ENCODE assay signal across 17 cellular contexts in the genomic region with DNA sequence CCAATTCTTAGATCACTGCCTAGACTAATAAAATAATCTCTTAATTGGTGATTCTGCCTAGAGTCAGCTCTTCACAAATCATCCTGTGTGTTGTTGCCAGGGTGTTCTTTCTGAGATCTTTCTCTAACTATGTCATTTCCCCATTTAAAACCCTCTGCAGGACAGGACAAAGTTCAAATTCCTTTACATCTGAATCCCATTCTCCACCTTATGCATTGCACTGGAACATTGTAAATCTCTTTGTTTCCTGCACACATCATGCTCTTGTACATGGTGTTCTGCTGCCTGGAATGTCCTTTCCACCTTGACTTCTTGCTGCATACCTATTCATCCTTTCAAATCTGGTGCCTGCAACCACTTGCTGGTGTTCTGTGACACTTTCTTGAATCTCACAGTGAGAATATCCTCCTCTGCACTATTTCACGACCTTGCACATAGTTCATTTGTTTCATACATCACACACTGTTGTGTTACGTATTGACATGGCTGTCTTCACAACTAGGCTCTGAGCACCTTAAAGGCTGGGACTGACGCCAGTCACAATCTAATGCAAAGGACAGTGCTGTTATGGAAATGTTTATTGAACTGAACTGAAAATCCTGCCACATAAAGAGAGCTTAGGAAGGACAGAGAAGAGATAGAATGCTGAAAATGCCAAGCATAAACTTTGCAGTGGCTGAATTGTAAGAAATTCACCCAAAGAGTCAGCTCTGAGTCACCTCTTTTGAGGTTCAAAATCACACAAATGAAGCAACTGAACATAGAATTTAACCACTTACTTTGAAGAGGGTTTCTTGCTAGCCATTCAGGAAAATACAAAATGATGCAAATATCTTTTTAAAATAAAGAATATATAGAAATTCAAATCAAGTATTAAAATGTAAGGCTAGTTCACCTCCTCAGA. TPM values are rescaled to one million over a fixed set of nuclear protein-coding genes. Genes with fewer than 3 reads are reported as not detected.
DNase-seq lines count a peak whose midpoint lies in the region; FAIRE-seq and TF ChIP-seq lines count a peak whose summit lies in the region.
"Had no signal": no experiment of that assay in that cellular context is flagged by ENCODE, and none has a peak within 500 bp of the region (broad histone marks: within the 10 kb centered on the region; RNA-seq: fewer than 3 reads in every experiment).

No MANE protein-coding gene starts in this region.

- no peaks in the 10 kb centered on the region for H4K20me1 ChIP-seq in endothelial cell of umbilical vein (replicated peaks; ENCODE audit: control insufficient read depth, extremely low read depth, insufficient read depth, low read length)
- H4K20me1 ChIP-seq: BLaER1 treated with 17β-estradiol and CSF1 and Interleukin-3, amounts not matched to agents 10 nM and 100 nM had no signal

- peak; percentile 30 for DNase-seq in AG20443 (ENCODE audit: low spot score)
- no peak for DNase-seq in endothelial cell of umbilical vein (ENCODE audit: low read depth, low spot score)
- DNase-seq in lung microvascular endothelial cell (ENCODE audit: low read depth in 2 of 2): peak; percentile 16 to 35
- no peak for DNase-seq in stimulated activated naive CD4-positive, alpha-beta T cell treated with Interleukin-2 at 50 U/mL for 16 hours (lab: John Stamatoyannopoulos, UW)
- no peak for DNase-seq in posterior cingulate gyrus
- DNase-seq in cortex of kidney (lab: John Stamatoyannopoulos, UW): no peak
- DNase-seq in activated naive CD4-positive, alpha-beta T cell treated with anti-CD3 and anti-CD28 coated beads for 36 hours: no peak
- DNase-seq: foreskin melanocyte; retina; stimulated activated naive CD4-positive, alpha-beta T cell had no signal

- peak overlapping the region in 2 of 3 donors; percentile 6 to 67 for H3K27ac Mint-ChIP-seq in IgD-negative memory B cell
- no peak overlapping the region for H3K27ac Mint-ChIP-seq in activated naive CD4-positive, alpha-beta T cell treated with anti-CD3 and anti-CD28 coated beads for 36 hours
- H3K27ac Mint-ChIP-seq: activated naive CD4-positive, alpha-beta T cell treated with anti-CD3 and anti-CD28 coated beads, Interleukin-2, amount 50 U/mL, for 72 hours had no signal

- no peaks in the 10 kb centered on the region for H3K4me1 ChIP-seq in endothelial cell of umbilical vein (ENCODE audit: control insufficient read depth, extremely low read depth, insufficient read depth, low read length)
- H3K4me1 ChIP-seq: vagina had no signal

- no peaks in the 10 kb centered on the region for H3K9me1 ChIP-seq in endothelial cell of umbilical vein (replicated peaks; ENCODE audit: control insufficient read depth, extremely low read depth, insufficient read depth, low read length)

- H3K9me3 ChIP-seq in endothelial cell of umbilical vein (replicated peaks; ENCODE audit: control insufficient read depth, insufficient read depth, low read length): no peaks in the 10 kb centered on the region
- H3K9me3 ChIP-seq: BLaER1 treated with 17β-estradiol and CSF1 and Interleukin-3, amounts not matched to agents 10 nM and 100 nM; vagina had no signal

- intact Hi-C loops in endothelial cell of umbilical vein (cut with micrococcal nuclease): no loop called here
- intact Hi-C loops in posterior cingulate gyrus (cut with DNase I): no loop called here
- intact Hi-C loops in activated naive CD4-positive, alpha-beta T cell treated with anti-CD3 and anti-CD28 coated beads for 36 hours (cut with micrococcal nuclease): no loop called here

- no peak overlapping the region for H3K4me3 Mint-ChIP-seq in IgD-negative memory B cell
- no peak overlapping the region for H3K4me3 Mint-ChIP-seq in activated naive CD4-positive, alpha-beta T cell treated with anti-CD3 and anti-CD28 coated beads for 36 hours

- H3K27me3 ChIP-seq in endothelial cell of umbilical vein (ENCODE audit: control insufficient read depth in 2 of 2, insufficient read depth in 2 of 2, low read length in 2 of 2): no peaks in the 10 kb centered on the region
- H3K27me3 ChIP-seq: BLaER1 treated with 17β-estradiol and CSF1 and Interleukin-3, amounts not matched to agents 10 nM and 100 nM; vagina had no signal

- TF ChIP-seq CTCF in endothelial cell of umbilical vein (IDR thresholded peaks at IDR 0.05; ENCODE audit: extremely low read depth in 1 of 2, insufficient read depth in 1 of 2, low read depth in 1 of 2, low read length in 2 of 2): no peak

- no peaks in the 10 kb centered on the region for H3K9me3 Mint-ChIP-seq in IgD-negative memory B cell
- H3K9me3 Mint-ChIP-seq in activated naive CD4-positive, alpha-beta T cell treated with anti-CD3 and anti-CD28 coated beads for 36 hours: no peaks in the 10 kb centered on the region
- H3K9me3 Mint-ChIP-seq: activated naive CD4-positive, alpha-beta T cell treated with anti-CD3 and anti-CD28 coated beads, Interleukin-2, amount 50 U/mL, for 72 hours had no signal

- no peak overlapping the region for H2AFZ ChIP-seq in endothelial cell of umbilical vein (ENCODE audit: low read depth, low read length)

- H3K27ac ChIP-seq in endothelial cell of umbilical vein (ENCODE audit: insufficient read depth, low read depth, low read length): no peak overlapping the region
- H3K27ac ChIP-seq: BLaER1 treated with 17β-estradiol and CSF1 and Interleukin-3, amounts not matched to agents 10 nM and 100 nM; HL-60; SK-N-MC; vagina had no signal

- no peaks in the 10 kb centered on the region for H3K36me3 Mint-ChIP-seq in IgD-negative memory B cell
- H3K36me3 Mint-ChIP-seq in activated naive CD4-positive, alpha-beta T cell treated with anti-CD3 and anti-CD28 coated beads for 36 hours (ENCODE audit: low read depth): no peaks in the 10 kb centered on the region
- H3K36me3 Mint-ChIP-seq: activated naive CD4-positive, alpha-beta T cell treated with anti-CD3 and anti-CD28 coated beads, Interleukin-2, amount 50 U/mL, for 72 hours had no signal

- H3K79me2 ChIP-seq in endothelial cell of umbilical vein (ENCODE audit: control insufficient read depth, insufficient read depth, low read length): no peaks in the 10 kb centered on the region

- H3K27me3 Mint-ChIP-seq in IgD-negative memory B cell: no peaks in the 10 kb centered on the region
- no peaks in the 10 kb centered on the region for H3K27me3 Mint-ChIP-seq in activated naive CD4-positive, alpha-beta T cell treated with anti-CD3 and anti-CD28 coated beads for 36 hours (ENCODE audit: low read depth)

- H3K4me3 ChIP-seq in endothelial cell of umbilical vein (replicated peaks in 1 of 3; ENCODE audit: insufficient read depth in 1 of 3, low read depth in 1 of 3, low read length in 3 of 3): no peak overlapping the region
- H3K4me3 ChIP-seq: BLaER1 treated with 17β-estradiol and CSF1 and Interleukin-3, amounts not matched to agents 10 nM and 100 nM; SK-N-MC; vagina had no signal

- dilution Hi-C loops in endothelial cell of umbilical vein (cut with MboI; ENCODE audit: extremely low pct_ligation_motif_present, low sequenced_read_pairs): no loop called here

- FAIRE-seq in endothelial cell of umbilical vein (lab: Jason Lieb, UNC): peak; percentile 38
- FAIRE-seq: H1 had no signal

- CTCF ChIA-PET in endothelial cell of umbilical vein (lab: Charles Lee): interaction anchor here (1.1 to 1.5 kb wide), 2 partner anchors 27 to 196 kb away, joined by 4 to 5 read pairs; no protein-coding TSS in a partner anchor
- CTCF ChIA-PET in activated naive CD4-positive, alpha-beta T cell treated with anti-CD3 and anti-CD28 coated beads for 36 hours (lab: Charles Lee): interaction anchor here (0.6 kb wide), 1 partner anchor 22 kb away, joined by 3 read pairs; no protein-coding TSS in a partner anchor

- BruUV-seq in endothelial cell of umbilical vein (replicated peaks; lab: Mats Ljungman, UMichigan): no TSS peak

- no peak overlapping the region for H3K9ac ChIP-seq in endothelial cell of umbilical vein (replicated peaks; ENCODE audit: extremely low read depth, insufficient read depth, low read length)
- H3K9ac ChIP-seq: BLaER1 treated with 17β-estradiol and CSF1 and Interleukin-3, amounts not matched to agents 10 nM and 100 nM had no signal

- H3K36me3 ChIP-seq in endothelial cell of umbilical vein (ENCODE audit: control insufficient read depth in 2 of 2, extremely low read depth in 1 of 2, insufficient read depth in 2 of 2, low read length in 2 of 2): no peaks in the 10 kb centered on the region
- H3K36me3 ChIP-seq: BLaER1 treated with 17β-estradiol and CSF1 and Interleukin-3, amounts not matched to agents 10 nM and 100 nM; vagina had no signal

- TF ChIP-seq POLR2A in endothelial cell of umbilical vein (IDR thresholded peaks at IDR 0.05; ENCODE audit: low read depth, low read length): no peak

- POLR2A ChIA-PET in endothelial cell of umbilical vein (lab: Charles Lee): no interaction called here

- H3K4me2 ChIP-seq in endothelial cell of umbilical vein (ENCODE audit: insufficient read depth, low read length): no peak overlapping the region
- H3K4me2 ChIP-seq: BLaER1 treated with 17β-estradiol and CSF1 and Interleukin-3, amounts not matched to agents 10 nM and 100 nM had no signal

- peaks cover 0 to 2% (median 0%) of the 10 kb centered on the region in 3 donors for H3K4me1 Mint-ChIP-seq in IgD-negative memory B cell
- H3K4me1 Mint-ChIP-seq in activated naive CD4-positive, alpha-beta T cell treated with anti-CD3 and anti-CD28 coated beads for 36 hours (ENCODE audit: low read depth): no peaks in the 10 kb centered on the region

RNA-seq across cellular contexts. Expression of a gene that starts 26.4 kb away (rescaled TPM):
- polyA plus RNA-seq in IgD-negative memory B cell: 189 TPM
- total RNA-seq in endothelial cell of umbilical vein: 15.1 and 15.4 TPM in 2 replicates
- polyA plus RNA-seq in endothelial cell of umbilical vein: 9.6 and 12.3 TPM in 2 replicates
- polyA plus RNA-seq in endothelial cell of umbilical vein (2011; cell fraction: cytosol; rRNA removed): 10.3 and 14.8 TPM in 2 replicates
- polyA plus RNA-seq in endothelial cell of umbilical vein (2011; cell fraction: nucleus; rRNA removed): 4.0 and 6.5 TPM in 2 replicates
- 12.7 and 17.8 TPM in 2 replicates for polyA plus RNA-seq in endothelial cell of umbilical vein (2012)
- 25.4 and 27.0 TPM in 2 replicates for polyA minus RNA-seq in endothelial cell of umbilical vein
- polyA minus RNA-seq in endothelial cell of umbilical vein (2011; cell fraction: cytosol; rRNA and poly(A)+ RNA removed): 10.2 TPM
- 3.6 and 4.3 TPM in 2 replicates for polyA minus RNA-seq in endothelial cell of umbilical vein (2011; cell fraction: nucleus; rRNA and poly(A)+ RNA removed)
- 12.6 and 17.7 TPM in 2 replicates for total RNA-seq in lung microvascular endothelial cell
- total RNA-seq in activated naive CD4-positive, alpha-beta T cell treated with anti-CD3 and anti-CD28 coated beads for 36 hours: 1 to 10 TPM; 2.7 to 3.9 TPM

RNA-seq across cellular contexts. Expression of a gene that starts 32.9 kb away (rescaled TPM):
- polyA plus RNA-seq in IgD-negative memory B cell: 87.5 TPM
- 90.3 and 97.8 TPM in 2 replicates for total RNA-seq in endothelial cell of umbilical vein
- polyA plus RNA-seq in endothelial cell of umbilical vein: 27.1 and 32.5 TPM in 2 replicates
- 69.2 and 74.0 TPM in 2 replicates for polyA plus RNA-seq in endothelial cell of umbilical vein (2011; cell fraction: cytosol; rRNA removed)
- 22.2 and 28.8 TPM in 2 replicates for polyA plus RNA-seq in endothelial cell of umbilical vein (2011; cell fraction: nucleus; rRNA removed)
- polyA plus RNA-seq in endothelial cell of umbilical vein (2012): 95.7 and 134 TPM in 2 replicates
- polyA minus RNA-seq in endothelial cell of umbilical vein: 24.0 and 29.8 TPM in 2 replicates
- 22.6 TPM for polyA minus RNA-seq in endothelial cell of umbilical vein (2011; cell fraction: cytosol; rRNA and poly(A)+ RNA removed)
- 17.6 and 18.8 TPM in 2 replicates for polyA minus RNA-seq in endothelial cell of umbilical vein (2011; cell fraction: nucleus; rRNA and poly(A)+ RNA removed)
- 10.9 and 13.7 TPM in 2 replicates for total RNA-seq in lung microvascular endothelial cell
- 10 to 100 TPM; 60.6 to 69.5 TPM for total RNA-seq in activated naive CD4-positive, alpha-beta T cell treated with anti-CD3 and anti-CD28 coated beads for 36 hours

Comparison
In these comparisons a context has a peak if more than half of its experiments do, and no peak if none do; other contexts are left out.
1. DNase-seq: peak in AG20443 (single experiment) and lung microvascular endothelial cell (2 of 2); none in endothelial cell of umbilical vein (single experiment), stimulated activated naive CD4-positive, alpha-beta T cell treated with Interleukin-2 at 50 U/mL for 16 hours (single experiment), posterior cingulate gyrus (0 of 10), cortex of kidney (single experiment) and activated naive CD4-positive, alpha-beta T cell treated with anti-CD3 and anti-CD28 coated beads for 36 hours (single experiment).